In genomic region chr14:85418716-85419115, GRCh38 we compare ENCODE assay signal across 24 cellular contexts.
"Had no signal": no experiment of that assay in that cellular context is flagged by ENCODE, and none has a peak within 500 bp of the region (broad histone marks: within the 10 kb centered on the region; RNA-seq: fewer than 3 reads in every experiment).

No MANE protein-coding gene starts in this region.

- H3K36me3 ChIP-seq: colonic mucosa, ovary, sigmoid colon, spleen, thoracic aorta, tibial nerve, upper lobe of left lung had no signal

- H3K4me1 Mint-ChIP-seq: memory B cell; stimulated activated naive B cell treated with anti-CD40 and anti-IgM and Interleukin-4, amounts not matched to agents 10 μg/mL and 1 μg/mL and 100 μg/mL, for 72 hours had no signal

- H3K27ac Mint-ChIP-seq: dendritic cell treated with granulocyte-macrophage colony-stimulating factor and Interleukin-4, amounts not matched to agents 40 ng/mL and 50 ng/mL, for 4 days; endodermal cell; immature natural killer cell; memory B cell; natural killer cell; stimulated activated naive B cell treated with anti-CD40 and anti-IgM and Interleukin-4, amounts not matched to agents 10 μg/mL and 1 μg/mL and 100 μg/mL, for 72 hours; stimulated activated naive CD8-positive, alpha-beta T cell treated with anti-CD3 and anti-CD28 coated beads, Interleukin-15, Interleukin-2, amounts not matched to agents 100 ng/mL and 50 ng/mL, for 24 hours had no signal

- DNase-seq: colonic mucosa; effector CD8-positive, alpha-beta T cell; endodermal cell; foreskin melanocyte; hypothalamus; immature natural killer cell; kidney; natural killer cell; occipital lobe; ovary; posterior cingulate gyrus; psoas muscle; right cardiac atrium; sigmoid colon; spleen; stimulated activated CD4-positive, alpha-beta T cell treated with anti-CD3 and anti-CD28 coated beads, Interleukin-4, amount 100 ng/mL, for 4 hours; stimulated activated naive B cell treated with anti-CD40 and anti-IgM and Interleukin-4, amounts not matched to agents 10 μg/mL and 1 μg/mL and 100 μg/mL, for 72 hours; upper lobe of left lung had no signal

- H3K27me3 Mint-ChIP-seq: dendritic cell treated with granulocyte-macrophage colony-stimulating factor and Interleukin-4, amounts not matched to agents 40 ng/mL and 50 ng/mL, for 4 days; memory B cell; stimulated activated naive B cell treated with anti-CD40 and anti-IgM and Interleukin-4, amounts not matched to agents 10 μg/mL and 1 μg/mL and 100 μg/mL, for 72 hours; stimulated activated naive CD8-positive, alpha-beta T cell treated with anti-CD3 and anti-CD28 coated beads, Interleukin-15, Interleukin-2, amounts not matched to agents 100 ng/mL and 50 ng/mL, for 24 hours had no signal

- H3K36me3 Mint-ChIP-seq: immature natural killer cell; memory B cell; natural killer cell; stimulated activated naive B cell treated with anti-CD40 and anti-IgM and Interleukin-4, amounts not matched to agents 10 μg/mL and 1 μg/mL and 100 μg/mL, for 72 hours had no signal

- H3K27ac ChIP-seq: colonic mucosa, ovary, psoas muscle, sigmoid colon, spleen, thoracic aorta, tibial nerve, upper lobe of left lung had no signal

- H3K4me3 ChIP-seq: colonic mucosa, lung, ovary, psoas muscle, sigmoid colon, spleen, thoracic aorta, tibial nerve, upper lobe of left lung had no signal

- H3K4me1 ChIP-seq: colonic mucosa, psoas muscle had no signal

- H3K9me3 ChIP-seq: colonic mucosa, ovary, psoas muscle, sigmoid colon, spleen, thoracic aorta, tibial nerve, upper lobe of left lung had no signal

- H3K27me3 ChIP-seq: colonic mucosa, ovary, sigmoid colon, spleen, tibial nerve, upper lobe of left lung had no signal

- H3K4me3 Mint-ChIP-seq: dendritic cell treated with granulocyte-macrophage colony-stimulating factor and Interleukin-4, amounts not matched to agents 40 ng/mL and 50 ng/mL, for 4 days; endodermal cell; immature natural killer cell; memory B cell; natural killer cell; stimulated activated naive B cell treated with anti-CD40 and anti-IgM and Interleukin-4, amounts not matched to agents 10 μg/mL and 1 μg/mL and 100 μg/mL, for 72 hours; stimulated activated naive CD8-positive, alpha-beta T cell treated with anti-CD3 and anti-CD28 coated beads, Interleukin-15, Interleukin-2, amounts not matched to agents 100 ng/mL and 50 ng/mL, for 24 hours had no signal

- H3K9me3 Mint-ChIP-seq: endodermal cell, immature natural killer cell had no signal
